In the genomic region with DNA sequence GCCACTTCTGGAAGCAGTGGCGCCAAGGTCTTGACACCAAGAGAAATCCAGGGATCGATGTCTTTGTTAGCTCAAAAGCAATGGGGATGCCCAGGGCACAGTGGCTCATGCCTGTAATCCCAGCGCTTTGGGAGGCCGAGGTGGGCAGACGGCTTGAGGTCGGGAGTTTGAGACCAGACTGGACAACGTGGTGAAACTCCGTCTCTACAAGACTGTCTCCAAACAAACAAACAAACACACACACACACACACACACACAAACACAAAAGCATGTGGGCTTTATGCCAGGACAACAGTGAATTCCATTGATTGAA, we compare ENCODE assay signal across 34 cellular contexts.
"Had no signal": no experiment of that assay in that cellular context is flagged by ENCODE, and none has a peak within 500 bp of the region (broad histone marks: within the 10 kb centered on the region; RNA-seq: fewer than 3 reads in every experiment).

No MANE protein-coding gene starts in this region.

- H3K27ac ChIP-seq: breast epithelium, epithelial cell of prostate, gastrocnemius medialis, hepatocyte, left ventricle myocardium inferior, pancreas, prostate gland, upper lobe of right lung, WERI-Rb-1 had no signal

- ATAC-seq: activated CD4-positive, CD25-positive, alpha-beta regulatory T cell treated with anti-CD3 and anti-CD28 coated beads, Interleukin-2, amount 50 U/mL, for 24 hours; gastrocnemius medialis; pancreas; stimulated activated memory B cell treated with anti-CD40 and anti-IgM and Interleukin-4, amounts not matched to agents 10 μg/mL and 1 μg/mL and 100 μg/mL, for 72 hours; stimulated activated naive CD8-positive, alpha-beta T cell treated with anti-CD3 and anti-CD28 coated beads, Interleukin-15, amount 100 ng/mL, for 72 hours; upper lobe of right lung had no signal

- H3K4me3 Mint-ChIP-seq: activated CD4-positive, alpha-beta memory T cell treated with anti-CD3 and anti-CD28 coated beads for 36 hours; activated T-cell treated with anti-CD3 and anti-CD28 coated beads, Interleukin-2, amount 50 U/mL, for 24 hours; central memory CD8-positive, alpha-beta T cell; dendritic cell treated with granulocyte-macrophage colony-stimulating factor and Interleukin-4, amounts not matched to agents 40 ng/mL and 50 ng/mL, for 4 days; neural crest cell; stimulated activated memory B cell treated with anti-CD40 and anti-IgM and Interleukin-4, amounts not matched to agents 10 μg/mL and 1 μg/mL and 100 μg/mL, for 72 hours; stimulated activated naive CD8-positive, alpha-beta T cell treated with anti-CD3 and anti-CD28 coated beads, Interleukin-15, amount 100 ng/mL, for 72 hours; T-helper 1 cell treated with Interleukin-12 subunit alpha and Interleukin-12 subunit beta and Interleukin-4 antibody, amounts not matched to agents 30 μg/mL and 1 μg/mL, for 36 hours had no signal

- H3K9me3 ChIP-seq: breast epithelium, gastrocnemius medialis, left ventricle myocardium inferior, mucosa of descending colon, pancreas, prostate gland, upper lobe of right lung had no signal

- H3K4me1 ChIP-seq: breast epithelium, upper lobe of right lung had no signal

- DNase-seq: activated CD4-positive, alpha-beta memory T cell treated with anti-CD3 and anti-CD28 coated beads for 36 hours; activated CD4-positive, alpha-beta T cell treated with anti-CD3 and anti-CD28 coated beads for 48 hours; activated CD8-positive, alpha-beta memory T cell treated with anti-CD3 and anti-CD28 coated beads, Interleukin-2, amount 50 U/mL, for 4 hours; activated gamma-delta T cell treated with Interleukin-2 at 50 U/mL for 16 hours; activated naive CD4-positive, alpha-beta T cell treated with anti-CD3 and anti-CD28 coated beads, Interleukin-2, amount 50 U/mL, for 16 hours; activated T-cell treated with anti-CD3 and anti-CD28 coated beads, Interleukin-2, amount 50 U/mL, for 24 hours; amniotic stem cell; effector CD4-positive, alpha-beta T cell; gastrocnemius medialis; left ventricle myocardium inferior; nucleus accumbens; retina; stimulated activated CD4-positive, alpha-beta T cell treated with anti-CD3 and anti-CD28 coated beads, Interleukin-1b, Interleukin-23, amount 100 ng/mL, for 48 hours; stimulated activated CD4-positive, alpha-beta T cell treated with anti-CD3 and anti-CD28 coated beads, Interleukin-4, amount 100 ng/mL, for 4 hours; stimulated activated CD8-positive, alpha-beta memory T cell treated with anti-CD3 and anti-CD28 coated beads, Interleukin-4, amount 100 ng/mL, for 48 hours; stimulated activated naive CD8-positive, alpha-beta T cell treated with anti-CD3 and anti-CD28 coated beads, Interleukin-15, amount 100 ng/mL, for 72 hours; substantia nigra; T-helper 9 cell; upper lobe of right lung; WERI-Rb-1 had no signal

- H3K27ac Mint-ChIP-seq: activated CD4-positive, alpha-beta memory T cell treated with anti-CD3 and anti-CD28 coated beads for 36 hours; activated T-cell treated with anti-CD3 and anti-CD28 coated beads, Interleukin-2, amount 50 U/mL, for 24 hours; dendritic cell treated with granulocyte-macrophage colony-stimulating factor and Interleukin-4, amounts not matched to agents 40 ng/mL and 50 ng/mL, for 4 days; stimulated activated memory B cell treated with anti-CD40 and anti-IgM and Interleukin-4, amounts not matched to agents 10 μg/mL and 1 μg/mL and 100 μg/mL, for 72 hours; stimulated activated naive CD8-positive, alpha-beta T cell treated with anti-CD3 and anti-CD28 coated beads, Interleukin-15, amount 100 ng/mL, for 72 hours; T-helper 1 cell treated with Interleukin-12 subunit alpha and Interleukin-12 subunit beta and Interleukin-4 antibody, amounts not matched to agents 30 μg/mL and 1 μg/mL, for 36 hours had no signal

- H3K4me2 ChIP-seq: hepatocyte, smooth muscle cell had no signal

- H2AFZ ChIP-seq: hepatocyte had no signal

- H3K27me3 ChIP-seq: breast epithelium, gastrocnemius medialis, hepatocyte, pancreas, upper lobe of right lung had no signal

- H3K27me3 Mint-ChIP-seq: activated CD4-positive, alpha-beta memory T cell treated with anti-CD3 and anti-CD28 coated beads for 36 hours; activated T-cell treated with anti-CD3 and anti-CD28 coated beads, Interleukin-2, amount 50 U/mL, for 24 hours; central memory CD8-positive, alpha-beta T cell; dendritic cell treated with granulocyte-macrophage colony-stimulating factor and Interleukin-4, amounts not matched to agents 40 ng/mL and 50 ng/mL, for 4 days; stimulated activated memory B cell treated with anti-CD40 and anti-IgM and Interleukin-4, amounts not matched to agents 10 μg/mL and 1 μg/mL and 100 μg/mL, for 72 hours; stimulated activated naive CD8-positive, alpha-beta T cell treated with anti-CD3 and anti-CD28 coated beads, Interleukin-15, amount 100 ng/mL, for 72 hours had no signal

- H3K9me3 Mint-ChIP-seq: activated CD4-positive, alpha-beta memory T cell treated with anti-CD3 and anti-CD28 coated beads for 36 hours; activated T-cell treated with anti-CD3 and anti-CD28 coated beads, Interleukin-2, amount 50 U/mL, for 24 hours; central memory CD8-positive, alpha-beta T cell; dendritic cell treated with granulocyte-macrophage colony-stimulating factor and Interleukin-4, amounts not matched to agents 40 ng/mL and 50 ng/mL, for 4 days; neural crest cell; stimulated activated memory B cell treated with anti-CD40 and anti-IgM and Interleukin-4, amounts not matched to agents 10 μg/mL and 1 μg/mL and 100 μg/mL, for 72 hours; stimulated activated naive CD8-positive, alpha-beta T cell treated with anti-CD3 and anti-CD28 coated beads, Interleukin-15, amount 100 ng/mL, for 72 hours; T-helper 1 cell treated with Interleukin-12 subunit alpha and Interleukin-12 subunit beta and Interleukin-4 antibody, amounts not matched to agents 30 μg/mL and 1 μg/mL, for 36 hours had no signal

- H3K4me3 ChIP-seq: breast epithelium, gastrocnemius medialis, hepatocyte, left ventricle myocardium inferior, lung, mucosa of descending colon, pancreas, prostate gland, smooth muscle cell, upper lobe of right lung had no signal
